10 cellular contexts compared by ENCODE assay signal in genomic region chr11:122984186-122985011, GRCh38. TPM values are rescaled to one million over a fixed set of nuclear protein-coding genes. Genes with fewer than 3 reads are reported as not detected.
A peak's percentile ranks its signal among the peaks of the same experiment; 100 is the strongest.
DNase-seq lines count a peak whose midpoint lies in the region; ATAC-seq, FAIRE-seq and TF ChIP-seq lines count a peak whose summit lies in the region.
"Had no signal": no experiment of that assay in that cellular context is flagged by ENCODE, and none has a peak within 500 bp of the region (broad histone marks: within the 10 kb centered on the region; RNA-seq: fewer than 3 reads in every experiment).

No MANE protein-coding gene starts in this region.

- H3K36me3 ChIP-seq in parathyroid adenoma (ENCODE audit: control insufficient read depth, insufficient read depth, low read length) = no peaks in the 10 kb centered on the region

- H2AFZ ChIP-seq in parathyroid adenoma = peak overlapping the region; percentile 82

- no peak overlapping the region for H3K27ac ChIP-seq in parathyroid adenoma

- no peaks in the 10 kb centered on the region for H3K9me3 ChIP-seq in parathyroid adenoma (ENCODE audit: control insufficient read depth, low read length)

- H3K79me2 ChIP-seq in parathyroid adenoma = no peaks in the 10 kb centered on the region

- no peak for ATAC-seq in HG03159 (IDR thresholded peaks at IDR 0.05; ENCODE audit: unreplicated experiment)

- in situ Hi-C loops in SK-MEL-5 (cut with HindIII; ENCODE audit: low pct_unique_long_range_greater_than_20kb, low sequenced_read_pairs) = no loop called here

- FAIRE-seq in GM19239 (lab: Jason Lieb, UNC) = no peak

- TF ChIP-seq CTCF in fibroblast of pulmonary artery (IDR thresholded peaks at IDR 0.05; ENCODE audit: low read length, missing control alignments) = no peak
- no peak for TF ChIP-seq CTCF in parathyroid adenoma (IDR thresholded peaks at IDR 0.05)

- no peaks in the 10 kb centered on the region for H3K4me1 ChIP-seq in parathyroid adenoma

- H3K4me3 ChIP-seq in fibroblast of pulmonary artery (replicated peaks; ENCODE audit: low read depth, low read length) (peak overlapping the region; percentile 60), parathyroid adenoma (ENCODE audit: low read depth, low read length) (peak overlapping the region; percentile 25)

- peak overlapping the region; percentile 65 for H3K4me2 ChIP-seq in parathyroid adenoma (ENCODE audit: low read length)

- DNase-seq in NCI-H748 (lab: John Stamatoyannopoulos, UW; ENCODE audit: unreplicated experiment) (peak; percentile 40), NCI-H748 treated with DMSO at 0.1 percent for 48 hours (lab: John Stamatoyannopoulos, UW) (no peak), SK-MEL-5 (ENCODE audit: low read depth, low spot score) (peak; percentile 22), fibroblast of pulmonary artery (ENCODE audit: low read depth) (peak; percentile 4), cortex of kidney (lab: John Stamatoyannopoulos, UW) (no peak), GM19239 (ENCODE audit: insufficient read length, low spot score) (no peak)
- DNase-seq: DND-41 had no signal

- no peak overlapping the region for H3K9ac ChIP-seq in parathyroid adenoma

- peaks cover 2% of the 10 kb centered on the region for H3K27me3 ChIP-seq in parathyroid adenoma (ENCODE audit: control insufficient read depth, insufficient read depth, low read length)

RNA-seq across cellular contexts. Expression of gene BSX, which starts 2.8 kb away (rescaled TPM):
- not detected in 2 replicates for total RNA-seq in SK-MEL-5 (2014; rRNA removed; shearing (Covaris generic))
- not detected in 2 replicates for polyA plus RNA-seq in SK-MEL-5 (2015; cell fraction: cytosol; rRNA removed)
- polyA plus RNA-seq in SK-MEL-5 (2015; cell fraction: nucleus; rRNA removed) = not detected in 2 replicates
- total RNA-seq: activated CD8-positive, alpha-beta memory T cell treated with anti-CD3 and anti-CD28 coated beads for 36 hours had no signal

Comparison
In these comparisons a context has a peak if more than half of its experiments do, and no peak if none do; other contexts are left out.
1. DNase-seq: peak in NCI-H748 (single experiment), SK-MEL-5 (single experiment) and fibroblast of pulmonary artery (single experiment); none in NCI-H748 treated with DMSO at 0.1 percent for 48 hours (single experiment), cortex of kidney (single experiment) and GM19239 (single experiment).